ENCODE assay signal across 3 cellular contexts in the genomic region with DNA sequence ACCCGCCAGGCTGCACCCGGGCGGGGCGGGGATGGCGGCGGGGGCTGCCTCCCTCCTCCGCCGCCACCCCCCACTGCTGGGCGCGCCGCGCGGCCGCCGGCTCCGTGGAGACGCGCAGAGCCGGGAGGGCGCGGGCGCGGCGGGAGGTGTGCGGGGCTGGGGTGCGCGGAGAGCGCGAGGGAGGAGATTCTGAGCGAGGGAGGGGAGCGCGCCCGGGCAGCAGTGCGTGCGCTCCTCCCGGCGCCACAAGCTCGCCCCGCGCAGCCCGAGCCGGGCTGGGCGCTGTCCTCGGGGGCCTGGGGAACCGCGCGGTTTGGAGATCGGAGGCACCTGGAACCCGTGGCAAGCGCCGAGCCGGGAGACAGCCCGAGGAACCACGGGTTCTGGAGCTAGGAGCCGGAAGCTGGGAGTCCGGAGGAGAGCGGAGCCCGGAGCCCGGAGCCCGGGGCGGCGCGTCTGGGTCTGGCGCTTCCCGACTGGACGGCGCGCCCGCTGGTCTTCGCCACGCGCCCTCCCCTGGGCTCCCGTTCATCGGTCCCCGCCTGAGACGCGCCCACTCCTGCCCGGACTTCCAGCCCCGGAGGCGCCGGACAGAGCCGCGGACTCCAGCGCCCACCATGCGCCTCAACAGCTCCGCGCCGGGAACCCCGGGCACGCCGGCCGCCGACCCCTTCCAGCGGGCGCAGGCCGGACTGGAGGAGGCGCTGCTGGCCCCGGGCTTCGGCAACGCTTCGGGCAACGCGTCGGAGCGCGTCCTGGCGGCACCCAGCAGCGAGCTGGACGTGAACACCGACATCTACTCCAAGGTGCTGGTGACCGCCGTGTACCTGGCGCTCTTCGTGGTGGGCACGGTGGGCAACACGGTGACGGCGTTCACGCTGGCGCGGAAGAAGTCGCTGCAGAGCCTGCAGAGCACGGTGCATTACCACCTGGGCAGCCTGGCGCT.
TF ChIP-seq lines count a peak whose summit lies in the region.

TSS of gene NTSR1 (plus strand) at position 246 of the 946 bp plus-strand sequence. CDS start at position 618, 372 bp downstream.

TF ChIP-seq in GM23338, 12 proteins besides CTCF, POLR2A, EP300 and RAD21:
- peak; percentile 55 for TF ChIP-seq EZH2 (IDR thresholded peaks at IDR 0.05; ENCODE audit: low read depth, unreplicated experiment)
- TF ChIP-seq, protein P1, sequence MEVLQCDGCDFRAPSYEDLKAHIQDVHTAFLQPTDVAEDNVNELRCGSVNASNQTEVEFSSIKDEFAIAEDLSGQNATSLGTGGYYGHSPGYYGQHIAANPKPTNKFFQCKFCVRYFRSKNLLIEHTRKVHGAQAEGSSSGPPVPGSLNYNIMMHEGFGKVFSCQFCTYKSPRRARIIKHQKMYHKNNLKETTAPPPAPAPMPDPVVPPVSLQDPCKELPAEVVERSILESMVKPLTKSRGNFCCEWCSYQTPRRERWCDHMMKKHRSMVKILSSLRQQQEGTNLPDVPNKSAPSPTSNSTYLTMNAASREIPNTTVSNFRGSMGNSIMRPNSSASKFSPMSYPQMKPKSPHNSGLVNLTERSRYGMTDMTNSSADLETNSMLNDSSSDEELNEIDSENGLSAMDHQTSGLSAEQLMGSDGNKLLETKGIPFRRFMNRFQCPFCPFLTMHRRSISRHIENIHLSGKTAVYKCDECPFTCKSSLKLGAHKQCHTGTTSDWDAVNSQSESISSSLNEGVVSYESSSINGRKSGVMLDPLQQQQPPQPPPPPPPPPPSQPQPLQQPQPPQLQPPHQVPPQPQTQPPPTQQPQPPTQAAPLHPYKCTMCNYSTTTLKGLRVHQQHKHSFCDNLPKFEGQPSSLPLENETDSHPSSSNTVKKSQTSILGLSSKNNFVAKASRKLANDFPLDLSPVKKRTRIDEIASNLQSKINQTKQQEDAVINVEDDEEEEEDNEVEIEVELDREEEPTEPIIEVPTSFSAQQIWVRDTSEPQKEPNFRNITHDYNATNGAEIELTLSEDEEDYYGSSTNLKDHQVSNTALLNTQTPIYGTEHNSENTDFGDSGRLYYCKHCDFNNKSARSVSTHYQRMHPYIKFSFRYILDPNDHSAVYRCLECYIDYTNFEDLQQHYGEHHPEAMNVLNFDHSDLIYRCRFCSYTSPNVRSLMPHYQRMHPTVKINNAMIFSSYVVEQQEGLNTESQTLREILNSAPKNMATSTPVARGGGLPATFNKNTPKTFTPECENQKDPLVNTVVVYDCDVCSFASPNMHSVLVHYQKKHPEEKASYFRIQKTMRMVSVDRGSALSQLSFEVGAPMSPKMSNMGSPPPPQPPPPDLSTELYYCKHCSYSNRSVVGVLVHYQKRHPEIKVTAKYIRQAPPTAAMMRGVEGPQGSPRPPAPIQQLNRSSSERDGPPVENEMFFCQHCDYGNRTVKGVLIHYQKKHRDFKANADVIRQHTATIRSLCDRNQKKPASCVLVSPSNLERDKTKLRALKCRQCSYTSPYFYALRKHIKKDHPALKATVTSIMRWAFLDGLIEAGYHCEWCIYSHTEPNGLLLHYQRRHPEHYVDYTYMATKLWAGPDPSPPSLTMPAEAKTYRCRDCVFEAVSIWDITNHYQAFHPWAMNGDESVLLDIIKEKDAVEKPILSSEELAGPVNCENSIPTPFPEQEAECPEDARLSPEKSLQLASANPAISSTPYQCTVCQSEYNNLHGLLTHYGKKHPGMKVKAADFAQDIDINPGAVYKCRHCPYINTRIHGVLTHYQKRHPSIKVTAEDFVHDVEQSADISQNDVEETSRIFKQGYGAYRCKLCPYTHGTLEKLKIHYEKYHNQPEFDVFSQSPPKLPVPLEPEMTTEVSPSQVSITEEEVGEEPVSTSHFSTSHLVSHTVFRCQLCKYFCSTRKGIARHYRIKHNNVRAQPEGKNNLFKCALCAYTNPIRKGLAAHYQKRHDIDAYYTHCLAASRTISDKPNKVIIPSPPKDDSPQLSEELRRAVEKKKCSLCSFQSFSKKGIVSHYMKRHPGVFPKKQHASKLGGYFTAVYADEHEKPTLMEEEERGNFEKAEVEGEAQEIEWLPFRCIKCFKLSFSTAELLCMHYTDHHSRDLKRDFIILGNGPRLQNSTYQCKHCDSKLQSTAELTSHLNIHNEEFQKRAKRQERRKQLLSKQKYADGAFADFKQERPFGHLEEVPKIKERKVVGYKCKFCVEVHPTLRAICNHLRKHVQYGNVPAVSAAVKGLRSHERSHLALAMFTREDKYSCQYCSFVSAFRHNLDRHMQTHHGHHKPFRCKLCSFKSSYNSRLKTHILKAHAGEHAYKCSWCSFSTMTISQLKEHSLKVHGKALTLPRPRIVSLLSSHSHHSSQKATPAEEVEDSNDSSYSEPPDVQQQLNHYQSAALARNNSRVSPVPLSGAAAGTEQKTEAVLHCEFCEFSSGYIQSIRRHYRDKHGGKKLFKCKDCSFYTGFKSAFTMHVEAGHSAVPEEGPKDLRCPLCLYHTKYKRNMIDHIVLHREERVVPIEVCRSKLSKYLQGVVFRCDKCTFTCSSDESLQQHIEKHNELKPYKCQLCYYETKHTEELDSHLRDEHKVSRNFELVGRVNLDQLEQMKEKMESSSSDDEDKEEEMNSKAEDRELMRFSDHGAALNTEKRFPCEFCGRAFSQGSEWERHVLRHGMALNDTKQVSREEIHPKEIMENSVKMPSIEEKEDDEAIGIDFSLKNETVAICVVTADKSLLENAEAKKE (CRISPR knock-in tag; IDR thresholded peaks at IDR 0.05), result no peak

TF ChIP-seq in H1, 55 proteins besides CTCF, POLR2A, EP300 and RAD21:
- TF ChIP-seq, protein P2, sequence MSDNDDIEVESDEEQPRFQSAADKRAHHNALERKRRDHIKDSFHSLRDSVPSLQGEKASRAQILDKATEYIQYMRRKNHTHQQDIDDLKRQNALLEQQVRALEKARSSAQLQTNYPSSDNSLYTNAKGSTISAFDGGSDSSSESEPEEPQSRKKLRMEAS (IDR thresholded peaks at IDR 0.05), result peak; percentile 3
- TF ChIP-seq POU5F1 (IDR thresholded peaks at IDR 0.05; ENCODE audit: low read depth, low read length) (no peak), SRF (IDR thresholded peaks at IDR 0.05; ENCODE audit: low read depth, low read length) (no peak), KDM1A (IDR thresholded peaks at IDR 0.05; ENCODE audit: borderline replicate concordance, low read length) (no peak), HDAC6 (IDR thresholded peaks at IDR 0.05; ENCODE audit: low read depth, low read length) (no peak), RNF2 (IDR thresholded peaks at IDR 0.05; ENCODE audit: borderline replicate concordance, low read depth, low read length, missing control alignments, poor library complexity, severe bottlenecking) (peak; percentile 35), HDAC2 (IDR thresholded peaks at IDR 0.05; ENCODE audit: borderline replicate concordance in 1 of 2, low read depth in 2 of 2, low read length in 2 of 2) (no peak), SAP30 (IDR thresholded peaks at IDR 0.05; ENCODE audit: insufficient read depth, insufficient replicate concordance, low read length) (no peak), EGR1 (IDR thresholded peaks at IDR 0.05; ENCODE audit: borderline replicate concordance, low read depth, low read length) (no peak), GABPA (IDR thresholded peaks at IDR 0.05; ENCODE audit: borderline replicate concordance, insufficient read depth, low read length) (peak; percentile 80), E2F6 (IDR thresholded peaks at IDR 0.05) (no peak; the same call in 1 of the 2 replicates), KDM5A (IDR thresholded peaks at IDR 0.05; ENCODE audit: low read length) (no peak), BRCA1 (IDR thresholded peaks at IDR 0.05; ENCODE audit: low read depth, low read length) (no peak), RFX5 (IDR thresholded peaks at IDR 0.05; ENCODE audit: borderline replicate concordance, low read depth, low read length) (no peak), RBBP5 (IDR thresholded peaks at IDR 0.05; ENCODE audit: borderline replicate concordance, low read depth, low read length) (peak; percentile 49; the same call in 1 of the 2 replicates), KDM4A (IDR thresholded peaks at IDR 0.05; ENCODE audit: low read depth, low read length, severe bottlenecking) (peak; percentile 75), JUN (IDR thresholded peaks at IDR 0.05; ENCODE audit: low read depth, low read length) (no peak), NANOG (IDR thresholded peaks at IDR 0.05; ENCODE audit: insufficient read depth, low read depth, low read length, poor library complexity, severe bottlenecking) (no peak), CREB1 (IDR thresholded peaks at IDR 0.05) (no peak), CBX5 (IDR thresholded peaks at IDR 0.05; ENCODE audit: low read depth, low read length) (no peak), SIX5 (IDR thresholded peaks at IDR 0.05; ENCODE audit: low read depth, low read length) (no peak), CTBP2 (IDR thresholded peaks at IDR 0.05; ENCODE audit: borderline replicate concordance, insufficient read depth, insufficient read length, low read length) (no peak), SIN3A (conservative IDR thresholded peaks at IDR 0.05 in 1 of 2, IDR thresholded peaks at IDR 0.05 in 1 of 2; ENCODE audit: low read depth in 1 of 2, low read length in 2 of 2) (0 out of 4 replicates have a peak, but pooled peaks of 1 of the 2 experiments have one; percentile 12), EZH2 (IDR thresholded peaks at IDR 0.05; ENCODE audit: low read depth, low read length, severe bottlenecking) (peak; percentile 85), SUZ12 (IDR thresholded peaks at IDR 0.05; ENCODE audit: low read length) (peak; percentile 83), SP4 (IDR thresholded peaks at IDR 0.05; ENCODE audit: low read length) (no peak), ZNF274 (IDR thresholded peaks at IDR 0.05; ENCODE audit: borderline replicate concordance, extremely low read depth, low read length) (no peak)

TF ChIP-seq in neural cell, 6 proteins besides CTCF, POLR2A, EP300 and RAD21:
- TF ChIP-seq SMC3 (conservative IDR thresholded peaks at IDR 0.05; ENCODE audit: poor library complexity), result no peak
- TF ChIP-seq POLR2AphosphoS5 (IDR thresholded peaks at IDR 0.05), result no peak
- peak; percentile 46 for TF ChIP-seq EZH2 (IDR thresholded peaks at IDR 0.05; ENCODE audit: borderline replicate concordance, insufficient read depth, low read length, poor library complexity, severe bottlenecking)
- TF ChIP-seq MXI1 (conservative IDR thresholded peaks at IDR 0.05; ENCODE audit: poor library complexity, severe bottlenecking), result no peak
